33 cellular contexts compared by ENCODE assay signal in the genomic region with DNA sequence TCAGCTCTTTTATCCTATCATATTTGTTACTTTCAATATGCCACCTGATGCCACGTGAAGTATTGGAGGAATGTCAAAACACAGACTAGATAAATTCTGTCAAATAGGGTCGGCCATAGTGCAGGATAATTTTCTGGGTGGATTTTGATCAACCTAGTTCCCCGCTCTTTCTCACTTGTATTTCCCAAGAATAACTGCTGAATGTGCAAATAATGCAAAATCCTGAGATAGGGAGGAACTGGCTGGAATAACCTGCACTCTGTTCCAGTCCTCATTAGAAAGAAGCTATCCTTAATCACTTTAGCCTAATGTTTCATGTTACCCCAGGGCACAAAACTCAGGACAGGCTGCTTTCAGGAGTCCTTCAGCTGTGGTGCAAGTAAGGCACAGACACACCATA. TPM values are rescaled to one million over a fixed set of nuclear protein-coding genes. Genes with fewer than 3 reads are reported as not detected.
"Had no signal": no experiment of that assay in that cellular context is flagged by ENCODE, and none has a peak within 500 bp of the region (broad histone marks: within the 10 kb centered on the region; RNA-seq: fewer than 3 reads in every experiment).

No MANE protein-coding gene starts in this region.

- H3K36me3 ChIP-seq: adrenal gland, ascending aorta, brain microvascular endothelial cell, breast epithelium, cardiac muscle cell had no signal

- ATAC-seq: activated naive CD4-positive, alpha-beta T cell treated with anti-CD3 and anti-CD28 coated beads, Interleukin-2, amount 50 U/mL, for 72 hours; activated naive CD8-positive, alpha-beta T cell treated with anti-CD3 and anti-CD28 coated beads, Interleukin-2, amount 50 U/mL, for 24 hours; activated T-cell treated with anti-CD3 and anti-CD28 coated beads, Interleukin-2, amount 50 U/mL, for 4 hours; activated T-cell treated with anti-CD3 and anti-CD28 coated beads, Interleukin-2, amount 50 U/mL, for 72 hours; activated T-helper 17 cell treated with anti-CD3 and anti-CD28 coated beads, Interleukin-2, amount 50 U/mL, for 72 hours; body of pancreas had no signal

- H3K4me3 ChIP-seq: adrenal gland, ascending aorta, body of pancreas, breast epithelium, cardiac muscle cell had no signal

- H3K27me3 ChIP-seq: adrenal gland, ascending aorta, body of pancreas, brain microvascular endothelial cell, breast epithelium, cardiac muscle cell had no signal

- DNase-seq: activated effector memory CD4-positive, alpha-beta T cell treated with anti-CD3 and anti-CD28 coated beads, Interleukin-2, amount 50 U/mL, for 16 hours; activated effector memory CD4-positive, alpha-beta T cell treated with Interleukin-2 at 50 U/mL for 16 hours; activated gamma-delta T cell; activated gamma-delta T cell treated with Interleukin-2 at 50 U/mL for 16 hours; activated naive CD4-positive, alpha-beta T cell; activated naive CD4-positive, alpha-beta T cell treated with anti-CD3 and anti-CD28 coated beads for 36 hours; activated naive CD4-positive, alpha-beta T cell treated with anti-CD3 and anti-CD28 coated beads, Interleukin-2, amount 10 ng/mL, durations not matched to agents 7 days and 5 days; activated naive CD4-positive, alpha-beta T cell treated with anti-CD3 and anti-CD28 coated beads, Interleukin-2, amount 50 U/mL, for 16 hours; activated naive CD4-positive, alpha-beta T cell treated with Interleukin-2 at 50 U/mL for 16 hours; activated naive CD8-positive, alpha-beta T cell treated with anti-CD3 and anti-CD28 coated beads for 36 hours; activated naive CD8-positive, alpha-beta T cell treated with anti-CD3 and anti-CD28 coated beads, Interleukin-2, amount 10 ng/mL, durations not matched to agents 7 days and 5 days; activated naive CD8-positive, alpha-beta T cell treated with anti-CD3 and anti-CD28 coated beads, Interleukin-2, amount 50 U/mL, for 24 hours; activated T-cell treated with anti-CD3 and anti-CD28 coated beads, Interleukin-2, amount 50 U/mL, for 24 hours; activated T-cell treated with anti-CD3 and anti-CD28 coated beads, Interleukin-2, amount 50 U/mL, for 4 hours; activated T-cell treated with anti-CD3 and anti-CD28 coated beads, Interleukin-2, amount 50 U/mL, for 48 hours; activated T-cell treated with anti-CD3 and anti-CD28 coated beads, Interleukin-2, amount 50 U/mL, for 72 hours; adrenal gland; amniotic stem cell; amygdala; anterior cingulate cortex; aorta; body of pancreas; brain microvascular endothelial cell; caudate nucleus; central memory CD4-positive, alpha-beta T cell; cerebellar nuclear complex had no signal

- FAIRE-seq: astrocyte, bronchial epithelial cell had no signal

- H3K9me3 ChIP-seq: adrenal gland, ascending aorta, body of pancreas, breast epithelium had no signal

- H3K4me1 ChIP-seq: adrenal gland, ascending aorta, body of pancreas, breast epithelium had no signal

- H3K27ac ChIP-seq: adrenal gland, ascending aorta, body of pancreas, brain microvascular endothelial cell, breast epithelium, cardiac muscle cell had no signal

RNA-seq across cellular contexts. Expression of a gene that starts 33.9 kb away (rescaled TPM):
- total RNA-seq: ascending aorta had no signal
